Comparison of ENCODE assay signal across 8 cellular contexts in genomic region chr18:74234326-74235171, GRCh38. TPM values are rescaled to one million over a fixed set of nuclear protein-coding genes. Genes with fewer than 3 reads are reported as not detected.
DNase-seq lines count a peak whose midpoint lies in the region; ATAC-seq and TF ChIP-seq lines count a peak whose summit lies in the region.
"Had no signal": no experiment of that assay in that cellular context is flagged by ENCODE, and none has a peak within 500 bp of the region (broad histone marks: within the 10 kb centered on the region; RNA-seq: fewer than 3 reads in every experiment).

No MANE protein-coding gene starts in this region.

- H3K36me3 Mint-ChIP-seq in mesothelial cell of epicardium = no peaks in the 10 kb centered on the region

- 51% methylated on average over 10 of the region's 10 CpGs for WGBS in urinary bladder

- H3K4me1 ChIP-seq in urinary bladder (ENCODE audit: insufficient read depth) = no peaks in the 10 kb centered on the region

- ATAC-seq in HG02981 (IDR thresholded peaks at IDR 0.05; ENCODE audit: unreplicated experiment) = no peak

- no peak overlapping the region for H3K4me3 ChIP-seq in urinary bladder (ENCODE audit: low read depth, low read length)

- no peaks in the 10 kb centered on the region for H3K27me3 Mint-ChIP-seq in mesothelial cell of epicardium (ENCODE audit: low read depth)

- peak overlapping the region; percentile 77 for H3K27ac Mint-ChIP-seq in mesothelial cell of epicardium

- no peak overlapping the region for H3K4me3 Mint-ChIP-seq in mesothelial cell of epicardium

- no peaks in the 10 kb centered on the region for H3K9me3 Mint-ChIP-seq in mesothelial cell of epicardium

- no peaks in the 10 kb centered on the region for H3K36me3 ChIP-seq in urinary bladder (ENCODE audit: insufficient read depth)

- DNase-seq in NOMO-1 (lab: John Stamatoyannopoulos, UW; ENCODE audit: unreplicated experiment in 2 of 2) (peak; percentile 35 to 77), epithelial cell of prostate (ENCODE audit: low read depth, low spot score) (peak; percentile 72), mesothelial cell of epicardium (ENCODE audit: low spot score in 2 of 2, unreplicated experiment in 2 of 2) (no peak), A172 (ENCODE audit: low spot score) (no peak), ecto neural progenitor cell (ENCODE audit: low spot score) (no peak)
- DNase-seq: glutamatergic neuron had no signal

- H3K27ac ChIP-seq in epithelial cell of prostate (peak overlapping the region; percentile 74), urinary bladder (ENCODE audit: low read depth) (peak overlapping the region; percentile 56)

- no peak for TF ChIP-seq CTCF in mesothelial cell of epicardium (IDR thresholded peaks at IDR 0.05; ENCODE audit: unreplicated experiment)

- peaks cover 15% of the 10 kb centered on the region for H3K4me1 Mint-ChIP-seq in mesothelial cell of epicardium

RNA-seq across cellular contexts. Expression of gene CYB5A, which starts 57.2 kb away (rescaled TPM):
- total RNA-seq in mesothelial cell of epicardium (36.5 to 46.5 TPM (median 37.6 TPM) in 3 replicates), urinary bladder (84.3 TPM)
- 220 TPM for polyA plus RNA-seq in urinary bladder
- 0.60 and 5.7 TPM in 2 replicates for total RNA-seq in A172 (2014; rRNA removed; shearing (Covaris generic))

Comparison
In these comparisons a context has a peak if more than half of its experiments do, and no peak if none do; other contexts are left out.
1. DNase-seq: peak in NOMO-1 (2 of 2) and epithelial cell of prostate (single experiment); none in mesothelial cell of epicardium (0 of 2), A172 (single experiment) and ecto neural progenitor cell (single experiment).